Comparison of ENCODE assay signal across 21 cellular contexts in genomic region chr11:120293038-120293800, GRCh38. TPM values are rescaled to one million over a fixed set of nuclear protein-coding genes. Genes with fewer than 3 reads are reported as not detected.
"Had no signal": no experiment of that assay in that cellular context is flagged by ENCODE, and none has a peak within 500 bp of the region (broad histone marks: within the 10 kb centered on the region; RNA-seq: fewer than 3 reads in every experiment).

No MANE protein-coding gene starts in this region.

- DNase-seq: activated CD4-positive, alpha-beta T cell treated with anti-CD3 and anti-CD28 coated beads for 1 hour; activated CD4-positive, alpha-beta T cell treated with anti-CD3 and anti-CD28 coated beads, Interleukin-2, amount 50 U/mL, for 1 hour; activated CD8-positive, alpha-beta T cell treated with anti-CD3 and anti-CD28 coated beads, Interleukin-2, amount 10 ng/mL, durations not matched to agents 7 days and 5 days; activated gamma-delta T cell treated with Interleukin-2 at 50 U/mL for 16 hours; brain microvascular endothelial cell; colonic mucosa; dorsolateral prefrontal cortex; esophagus squamous epithelium; heart right ventricle; lower lobe of right lung; naive B cell; nucleus accumbens; stimulated activated CD4-positive, alpha-beta T cell treated with anti-CD3 and anti-CD28 coated beads, Interleukin-4, amount 100 ng/mL, for 24 hours; stimulated activated naive CD8-positive, alpha-beta T cell treated with anti-CD3 and anti-CD28 coated beads, Interleukin-15, Interleukin-2, amounts not matched to agents 100 U/mL and 50 U/mL, for 24 hours; T-cell; tibial artery had no signal

- H3K4me3 ChIP-seq: ascending aorta, colonic mucosa, dorsolateral prefrontal cortex, esophagus squamous epithelium, heart right ventricle, lower lobe of right lung, tibial artery had no signal

- H3K4me1 ChIP-seq: ascending aorta, colonic mucosa, esophagus squamous epithelium, lower lobe of right lung, tibial artery had no signal

- H3K36me3 ChIP-seq: ascending aorta, brain microvascular endothelial cell, colonic mucosa, esophagus squamous epithelium, heart right ventricle, lower lobe of right lung, tibial artery had no signal

- H3K27ac ChIP-seq: ascending aorta, brain microvascular endothelial cell, colonic mucosa, dorsolateral prefrontal cortex, esophagus squamous epithelium, heart right ventricle, lower lobe of right lung, tibial artery had no signal

- H3K27me3 ChIP-seq: ascending aorta, colonic mucosa had no signal

- H3K9me3 ChIP-seq: ascending aorta, colonic mucosa, esophagus squamous epithelium, heart right ventricle, lower lobe of right lung, tibial artery had no signal

RNA-seq across cellular contexts. Expression of gene POU2F3, which starts 53.3 kb away (rescaled TPM):
- total RNA-seq: activated CD8-positive, alpha-beta T cell treated with anti-CD3 and anti-CD28 coated beads, Interleukin-2, amount 10 ng/mL, durations not matched to agents 7 days and 5 days; activated naive CD4-positive, alpha-beta T cell treated with anti-CD3 and anti-CD28 coated beads, Interleukin-2, amount 50 U/mL, for 72 hours; ascending aorta; left lobe of liver; subcutaneous adipose tissue; T-cell had no signal
- polyA plus RNA-seq: neural cell had no signal
